In the genomic region with DNA sequence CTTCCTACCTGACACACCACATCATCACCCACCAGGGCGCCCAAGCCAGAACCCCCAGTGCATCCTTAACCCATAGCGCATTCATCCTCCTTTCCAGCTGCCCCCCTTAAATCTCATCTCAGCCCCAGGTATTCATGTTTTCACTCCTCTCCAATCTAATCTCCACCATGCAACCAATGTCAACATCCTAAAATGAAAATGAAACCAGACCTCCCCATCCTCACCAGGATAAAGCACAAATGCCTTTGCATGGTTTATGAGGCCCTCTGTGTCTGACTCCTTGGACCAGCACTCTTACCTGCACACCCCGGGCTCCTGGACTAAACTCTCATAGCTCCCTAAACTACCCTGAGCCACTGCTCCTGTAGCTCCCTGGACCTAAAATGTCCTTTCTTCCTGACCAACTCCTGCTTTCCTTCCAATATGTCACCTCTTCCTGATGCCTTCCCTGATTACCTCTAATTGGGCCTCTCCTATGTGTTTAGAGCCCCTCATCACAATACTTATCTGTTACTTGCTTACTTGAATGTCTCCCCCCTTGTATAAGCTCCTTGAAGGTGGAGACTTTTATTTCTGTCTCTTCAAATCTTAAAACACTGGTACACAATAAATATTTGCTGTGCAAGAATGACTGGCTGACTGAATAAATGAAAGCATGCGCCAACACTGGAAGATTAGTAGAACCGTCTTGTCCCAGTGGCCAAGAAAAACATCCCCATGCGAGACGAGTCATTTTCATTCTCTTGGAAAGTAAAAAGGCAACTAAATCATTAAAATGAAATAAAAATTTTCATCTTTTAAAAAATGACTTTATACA, we compare ENCODE assay signal across 17 cellular contexts.
DNase-seq lines count a peak whose midpoint lies in the region; ATAC-seq and TF ChIP-seq lines count a peak whose summit lies in the region.
"Had no signal": no experiment of that assay in that cellular context is flagged by ENCODE, and none has a peak within 500 bp of the region (broad histone marks: within the 10 kb centered on the region; RNA-seq: fewer than 3 reads in every experiment).

No MANE protein-coding gene starts in this region.

- no peaks in the 10 kb centered on the region for H3K9me3 Mint-ChIP-seq in activated CD8-positive, alpha-beta T cell treated with anti-CD3 and anti-CD28 coated beads, Interleukin-2, amount 10 ng/mL, durations not matched to agents 7 days and 5 days (ENCODE audit: insufficient read depth)
- H3K9me3 Mint-ChIP-seq in H9, result no peaks in the 10 kb centered on the region
- H3K9me3 Mint-ChIP-seq: nephron progenitor cell had no signal

- H3K4me3 Mint-ChIP-seq in activated CD8-positive, alpha-beta T cell treated with anti-CD3 and anti-CD28 coated beads, Interleukin-2, amount 10 ng/mL, durations not matched to agents 7 days and 5 days, result no peak overlapping the region
- no peak overlapping the region for H3K4me3 Mint-ChIP-seq in H9
- H3K4me3 Mint-ChIP-seq: nephron progenitor cell had no signal

- peaks cover 25% of the 10 kb centered on the region for H3K4me1 Mint-ChIP-seq in activated CD8-positive, alpha-beta T cell treated with anti-CD3 and anti-CD28 coated beads, Interleukin-2, amount 10 ng/mL, durations not matched to agents 7 days and 5 days (ENCODE audit: low read depth)
- peaks cover 8% of the 10 kb centered on the region in 2 experiments; a peak in 3 of 4 replicates for H3K4me1 Mint-ChIP-seq in H9

- H3K9ac ChIP-seq in BLaER1, result no peak overlapping the region
- no peak overlapping the region for H3K9ac ChIP-seq in fibroblast of lung (ENCODE audit: insufficient read depth, low read length)
- no peak overlapping the region for H3K9ac ChIP-seq in H9 (ENCODE audit: extremely low read depth, insufficient read length, low read length)

- H2BK120ac ChIP-seq in H9 (ENCODE audit: low read depth, low read length, poor library complexity, severe bottlenecking), result no peak overlapping the region

- intact Hi-C loops in left ventricle myocardium superior (cut with micrococcal nuclease), result no loop called here

- H3K27ac ChIP-seq in BLaER1 (no peak overlapping the region; the same call in 1 of the 2 replicates), fibroblast of lung (ENCODE audit: insufficient read depth, low read length) (no peak overlapping the region), H9 (ENCODE audit: insufficient read length, low read depth, low read length) (no peak overlapping the region)
- H3K27ac ChIP-seq: sigmoid colon had no signal

- H4K8ac ChIP-seq in H9 (replicated peaks; ENCODE audit: insufficient read length, low read depth, low read length), result no peak overlapping the region

- H3K79me2 ChIP-seq in fibroblast of lung (ENCODE audit: control insufficient read depth, insufficient read depth, low read length), result no peaks in the 10 kb centered on the region
- H3K79me2 ChIP-seq in H9 (ENCODE audit: insufficient read depth, low read length), result no peaks in the 10 kb centered on the region

- H2BK15ac ChIP-seq in H9 (ENCODE audit: low read depth, low read length), result no peak overlapping the region

- no peak overlapping the region for H3K14ac ChIP-seq in H9 (ENCODE audit: insufficient read depth, low read length)

- in situ Hi-C loops in GM13976 (cut with MboI; ENCODE audit: low sequenced_read_pairs, unreplicated experiment), result no loop called here

- no peak overlapping the region for H3K18ac ChIP-seq in H9 (ENCODE audit: insufficient read length, low read depth, low read length)

- no peak for TF ChIP-seq CTCF in GM12865 (IDR thresholded peaks at IDR 0.05; ENCODE audit: insufficient read depth, low read depth, low read length, missing control alignments)
- TF ChIP-seq CTCF in fibroblast of lung (conservative IDR thresholded peaks at IDR 0.05 in 1 of 2, IDR thresholded peaks at IDR 0.05 in 1 of 2; ENCODE audit: low read depth in 1 of 2, low read length in 2 of 2), result no peak
- no peak for TF ChIP-seq CTCF in GM13976 (IDR thresholded peaks at IDR 0.05; ENCODE audit: borderline replicate concordance, control extremely low read depth, extremely low read depth, insufficient read depth, missing control alignments)
- no peak for TF ChIP-seq CTCF in H9 (conservative IDR thresholded peaks at IDR 0.05)

- H3K4me3 ChIP-seq in BLaER1 (no peak overlapping the region), GM12865 (ENCODE audit: low read depth, low read length) (peak overlapping the region; percentile 59), fibroblast of lung (replicated peaks in 1 of 4; ENCODE audit: control extremely low read depth in 1 of 4, insufficient read depth in 1 of 4, low read depth in 3 of 4, low read length in 4 of 4) (no peak overlapping the region)
- H3K4me3 ChIP-seq: heart left ventricle, sigmoid colon had no signal

- H3K27me3 ChIP-seq in BLaER1, result no peaks in the 10 kb centered on the region
- H3K27me3 ChIP-seq in fibroblast of lung (ENCODE audit: control insufficient read depth, insufficient read depth, low read length), result no peaks in the 10 kb centered on the region
- no peaks in the 10 kb centered on the region for H3K27me3 ChIP-seq in H9 (ENCODE audit: insufficient read depth, low read length)
- H3K27me3 ChIP-seq: heart left ventricle, sigmoid colon had no signal

- no peak overlapping the region for H2AFZ ChIP-seq in fibroblast of lung (ENCODE audit: low read length)
- H2AFZ ChIP-seq in H9 (ENCODE audit: low read length), result no peak overlapping the region

- no peak overlapping the region for H4K91ac ChIP-seq in H9 (ENCODE audit: insufficient read length, low read depth, low read length)

- H3K4me2 ChIP-seq in BLaER1 (peak overlapping the region; percentile 83), fibroblast of lung (ENCODE audit: extremely low read depth, insufficient read depth, low read length) (no peak overlapping the region), H9 (ENCODE audit: insufficient read depth, insufficient read length, low read length) (no peak overlapping the region)

- no peak overlapping the region for H3K56ac ChIP-seq in H9 (ENCODE audit: insufficient read length, low read depth, low read length)

- H3K27ac Mint-ChIP-seq in activated CD8-positive, alpha-beta T cell treated with anti-CD3 and anti-CD28 coated beads, Interleukin-2, amount 10 ng/mL, durations not matched to agents 7 days and 5 days, result peak overlapping the region; percentile 3
- H3K27ac Mint-ChIP-seq in H9, result no peak overlapping the region; a peak in 1 of 7 replicates
- H3K27ac Mint-ChIP-seq: nephron progenitor cell had no signal

- no peak overlapping the region for H3K4ac ChIP-seq in H9 (ENCODE audit: low read depth, low read length)

- no peaks in the 10 kb centered on the region for H3K23me2 ChIP-seq in H9 (ENCODE audit: insufficient read length, low read depth, low read length, poor library complexity, severe bottlenecking)

- POLR2A ChIA-PET in activated CD8-positive, alpha-beta T cell treated with anti-CD3 and anti-CD28 coated beads, Interleukin-2, amount 10 ng/mL, durations not matched to agents 7 days and 5 days (lab: Charles Lee), result interaction anchor here (0.9 kb wide), 1 partner anchor 456 kb away, joined by 3 read pairs; no protein-coding TSS in a partner anchor

- H3T11ph ChIP-seq in H9 (ENCODE audit: low read length), result no peak overlapping the region

- H3K36me3 ChIP-seq in BLaER1 (no peaks in the 10 kb centered on the region), fibroblast of lung (ENCODE audit: control insufficient read depth, insufficient read depth, low read length) (no peaks in the 10 kb centered on the region)
- H3K36me3 ChIP-seq: heart left ventricle, sigmoid colon had no signal

- DNase-seq in GM12865 (ENCODE audit: low read depth) (peak; percentile 50), fibroblast of lung (ENCODE audit: low read depth in 2 of 2) (peak; percentile 27 to 64), NCI-H526 (lab: John Stamatoyannopoulos, UW) (no peak), GM13976 (ENCODE audit: low spot score) (no peak), left ventricle myocardium superior (no peak), H9 (no peak)
- DNase-seq in activated CD8-positive, alpha-beta T cell treated with anti-CD3 and anti-CD28 coated beads, Interleukin-2, amount 10 ng/mL, durations not matched to agents 7 days and 5 days, result no peak
- DNase-seq: activated CD8-positive, alpha-beta memory T cell treated with anti-CD3 and anti-CD28 coated beads, Interleukin-2, amount 50 U/mL, for 48 hours; AML-193; heart left ventricle; KG1; NCI-H1694 treated with DMSO at 0.1 percent for 48 hours; nephron progenitor cell; sigmoid colon; substantia nigra had no signal

- H4K20me1 ChIP-seq in BLaER1 (no peaks in the 10 kb centered on the region), fibroblast of lung (ENCODE audit: control insufficient read depth, extremely low read depth, insufficient read depth, low read length) (no peaks in the 10 kb centered on the region), H9 (ENCODE audit: control insufficient read depth, insufficient read depth, insufficient read length) (no peaks in the 10 kb centered on the region)

- no peak overlapping the region for H2BK5ac ChIP-seq in H9 (ENCODE audit: insufficient read length, low read length)

- no peak overlapping the region for H2AK5ac ChIP-seq in H9 (ENCODE audit: insufficient read length, low read length)

- H3K79me1 ChIP-seq in H9 (ENCODE audit: insufficient read depth, low read depth, low read length, poor library complexity, severe bottlenecking), result no peaks in the 10 kb centered on the region

- H3K9me3 ChIP-seq in BLaER1 (no peaks in the 10 kb centered on the region), fibroblast of lung (ENCODE audit: control insufficient read depth, insufficient read depth, low read depth, low read length) (no peaks in the 10 kb centered on the region), H9 (ENCODE audit: control insufficient read depth, low read depth, low read length) (no peaks in the 10 kb centered on the region)
- H3K9me3 ChIP-seq: heart left ventricle, sigmoid colon had no signal

- ATAC-seq in activated CD8-positive, alpha-beta T cell treated with anti-CD3 and anti-CD28 coated beads, Interleukin-2, amount 10 ng/mL, durations not matched to agents 7 days and 5 days, result peak; percentile 61
- ATAC-seq in left ventricle myocardium superior, result no peak
- ATAC-seq: heart left ventricle, left lobe of liver had no signal

- CTCF ChIA-PET in activated CD8-positive, alpha-beta T cell treated with anti-CD3 and anti-CD28 coated beads, Interleukin-2, amount 10 ng/mL, durations not matched to agents 7 days and 5 days (lab: Charles Lee), result interaction anchor here (1.0 to 1.2 kb wide), 2 partner anchors 19 to 132 kb away, joined by 3 read pairs; no protein-coding TSS in a partner anchor

- H2BK12ac ChIP-seq in H9 (ENCODE audit: insufficient read length, low read depth, low read length), result no peak overlapping the region

- WGBS in H9 (ENCODE audit: extremely low coverage, insufficient read length, low lambda C conversion rate), result no CpG with 5 or more reads among the region's 7 CpGs

- H3K27me3 Mint-ChIP-seq in activated CD8-positive, alpha-beta T cell treated with anti-CD3 and anti-CD28 coated beads, Interleukin-2, amount 10 ng/mL, durations not matched to agents 7 days and 5 days (ENCODE audit: low read depth), result no peaks in the 10 kb centered on the region
- H3K27me3 Mint-ChIP-seq in H9 (ENCODE audit: low read depth), result no peaks in the 10 kb centered on the region

- H3K4me1 ChIP-seq in BLaER1, result peaks cover 51% of the 10 kb centered on the region
- H3K4me1 ChIP-seq in fibroblast of lung (ENCODE audit: control insufficient read depth, extremely low read depth, insufficient read depth, low read length), result peaks cover 4% of the 10 kb centered on the region
- no peaks in the 10 kb centered on the region for H3K4me1 ChIP-seq in H9 (ENCODE audit: insufficient read depth, low read length)

- H3K36me3 Mint-ChIP-seq in activated CD8-positive, alpha-beta T cell treated with anti-CD3 and anti-CD28 coated beads, Interleukin-2, amount 10 ng/mL, durations not matched to agents 7 days and 5 days (ENCODE audit: low read depth), result no peaks in the 10 kb centered on the region
- H3K36me3 Mint-ChIP-seq in H9 (ENCODE audit: insufficient read depth in 1 of 3, low read depth in 3 of 3), result no peaks in the 10 kb centered on the region

- H3K23ac ChIP-seq in H9 (ENCODE audit: insufficient read length, low read depth, low read length), result no peak overlapping the region

- no peak overlapping the region for H2BK20ac ChIP-seq in H9 (ENCODE audit: low read depth, low read length, poor library complexity, severe bottlenecking)

- no peak overlapping the region for H4K5ac ChIP-seq in H9 (ENCODE audit: insufficient read length, low read depth, low read length)

Comparison
In these comparisons a context has a peak if more than half of its experiments do, and no peak if none do; other contexts are left out.
1. DNase-seq: peak in GM12865 (single experiment) and fibroblast of lung (2 of 2); none in activated CD8-positive, alpha-beta T cell treated with anti-CD3 and anti-CD28 coated beads, Interleukin-2, amount 10 ng/mL, durations not matched to agents 7 days and 5 days (single experiment), NCI-H526 (0 of 2), GM13976 (single experiment), left ventricle myocardium superior (single experiment) and H9 (single experiment).